ENCODE assay signal across 27 cellular contexts in the genomic region with DNA sequence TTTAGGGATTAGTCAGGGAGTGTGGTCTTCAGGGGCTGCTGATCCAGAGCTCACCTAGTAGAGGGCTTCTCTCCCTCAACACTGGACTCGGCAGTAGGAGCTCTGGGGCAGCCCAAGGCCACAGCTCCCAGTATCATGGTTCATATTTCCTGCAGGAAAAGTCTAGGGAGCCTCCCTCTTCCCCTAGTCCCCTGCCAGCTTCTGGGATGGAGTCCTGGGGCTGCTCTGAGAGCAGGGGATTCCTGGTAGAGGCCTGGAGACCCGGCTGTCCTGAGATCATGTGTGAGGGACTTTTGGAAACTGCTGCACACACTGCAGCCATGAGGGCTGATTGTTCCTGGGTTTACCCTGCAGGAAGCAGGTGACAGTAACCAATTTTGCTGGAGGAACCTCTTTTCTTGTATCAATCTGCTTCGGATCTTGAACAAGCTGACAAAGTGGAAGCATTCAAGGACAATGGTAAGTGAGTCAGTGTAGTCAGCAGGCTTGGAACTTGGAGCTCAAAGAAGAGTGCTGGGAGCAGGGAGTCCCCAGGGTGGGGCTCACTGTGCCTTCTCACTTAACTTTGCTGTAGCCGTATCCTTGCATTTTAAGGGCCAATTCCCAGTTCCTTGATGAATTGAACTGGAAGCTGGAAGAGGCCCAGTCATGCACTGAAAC. TPM values are rescaled to one million over a fixed set of nuclear protein-coding genes. Genes with fewer than 3 reads are reported as not detected.
DNase-seq lines count a peak whose midpoint lies in the region; ATAC-seq and TF ChIP-seq lines count a peak whose summit lies in the region.
"Had no signal": no experiment of that assay in that cellular context is flagged by ENCODE, and none has a peak within 500 bp of the region (broad histone marks: within the 10 kb centered on the region; RNA-seq: fewer than 3 reads in every experiment).

No MANE protein-coding gene starts in this region.

- TF ChIP-seq EP300 in sigmoid colon (IDR thresholded peaks at IDR 0.05), result no peak

- H3K4me1 Mint-ChIP-seq in stimulated activated effector memory CD8-positive, alpha-beta T cell treated with anti-CD3 and anti-CD28 coated beads, Interleukin-12 subunit alpha, Interleukin-12 subunit beta, amount 100 ng/mL, for 72 hours, result no peaks in the 10 kb centered on the region
- H3K4me1 Mint-ChIP-seq: activated CD4-positive, alpha-beta T cell treated with anti-CD3 and anti-CD28 coated beads, Interleukin-2, amount 10 ng/mL, durations not matched to agents 24 days and 14 days had no signal

- H3K9me3 ChIP-seq in adrenal gland (replicated peaks in 1 of 3), result no peaks in the 10 kb centered on the region
- H3K9me3 ChIP-seq in right cardiac atrium (ENCODE audit: control insufficient read depth, low read length), result no peaks in the 10 kb centered on the region
- H3K9me3 ChIP-seq in sigmoid colon, result no peaks in the 10 kb centered on the region
- H3K9me3 ChIP-seq in esophagus squamous epithelium, result no peaks in the 10 kb centered on the region
- H3K9me3 ChIP-seq: breast epithelium, gastroesophageal sphincter had no signal

- H3K4me1 ChIP-seq in adrenal gland (replicated peaks in 1 of 2) (peaks cover 14 to 28% of the 10 kb centered on the region in 2 donors), right cardiac atrium (ENCODE audit: control insufficient read depth, insufficient read depth, low read length) (peaks cover 5% of the 10 kb centered on the region), sigmoid colon (peaks cover 0 to 18% (median 17%) of the 10 kb centered on the region in 4 donors), esophagus squamous epithelium (peaks cover 0 to 27% (median 16%) of the 10 kb centered on the region in 3 donors)

- no peak for TF ChIP-seq CTCF in adrenal gland (IDR thresholded peaks at IDR 0.05)
- no peak for TF ChIP-seq CTCF in sigmoid colon (IDR thresholded peaks at IDR 0.05)
- no peak for TF ChIP-seq CTCF in esophagus squamous epithelium (IDR thresholded peaks at IDR 0.05)

- no peak overlapping the region for H3K4me3 Mint-ChIP-seq in stimulated activated effector memory CD8-positive, alpha-beta T cell treated with anti-CD3 and anti-CD28 coated beads, Interleukin-12 subunit alpha, Interleukin-12 subunit beta, amount 100 ng/mL, for 72 hours
- H3K4me3 Mint-ChIP-seq: activated CD4-positive, alpha-beta T cell treated with anti-CD3 and anti-CD28 coated beads, Interleukin-2, amount 10 ng/mL, durations not matched to agents 24 days and 14 days; activated T-cell treated with anti-CD3 and anti-CD28 coated beads, Interleukin-2, amount 50 U/mL, for 4 hours; CD4-positive, alpha-beta T cell; effector memory CD8-positive, alpha-beta T cell; natural killer cell treated with Interleukin-12 subunit alpha and Interleukin-12 subunit beta and Interleukin-15 and Interleukin-18, amount 100 ng/mL, for 72 hours; stimulated activated memory B cell treated with anti-CD40 and anti-IgM and Interleukin-4, amounts not matched to agents 10 μg/mL and 1 μg/mL and 100 μg/mL, for 72 hours; T-helper 2 cell treated with Interferon-gamma antibody and Interleukin-4, amounts not matched to agents 5 μg/mL and 100 μg/mL, for 36 hours had no signal

- H3K27me3 ChIP-seq in adrenal gland, result no peaks in the 10 kb centered on the region
- H3K27me3 ChIP-seq in right cardiac atrium (ENCODE audit: control insufficient read depth, insufficient read depth), result no peaks in the 10 kb centered on the region
- no peaks in the 10 kb centered on the region for H3K27me3 ChIP-seq in sigmoid colon
- no peaks in the 10 kb centered on the region for H3K27me3 ChIP-seq in esophagus squamous epithelium
- H3K27me3 ChIP-seq: breast epithelium, gastroesophageal sphincter had no signal

- no peak overlapping the region for H3K4me3 ChIP-seq in adrenal gland
- H3K4me3 ChIP-seq in right cardiac atrium (ENCODE audit: low read length), result no peak overlapping the region
- no peak overlapping the region for H3K4me3 ChIP-seq in sigmoid colon
- no peak overlapping the region for H3K4me3 ChIP-seq in esophagus squamous epithelium
- H3K4me3 ChIP-seq: breast epithelium, gastroesophageal sphincter had no signal

- H3K9me3 Mint-ChIP-seq in stimulated activated effector memory CD8-positive, alpha-beta T cell treated with anti-CD3 and anti-CD28 coated beads, Interleukin-12 subunit alpha, Interleukin-12 subunit beta, amount 100 ng/mL, for 72 hours, result no peaks in the 10 kb centered on the region
- H3K9me3 Mint-ChIP-seq: activated CD4-positive, alpha-beta T cell treated with anti-CD3 and anti-CD28 coated beads, Interleukin-2, amount 10 ng/mL, durations not matched to agents 24 days and 14 days; activated T-cell treated with anti-CD3 and anti-CD28 coated beads, Interleukin-2, amount 50 U/mL, for 4 hours; CD4-positive, alpha-beta T cell; effector memory CD8-positive, alpha-beta T cell; natural killer cell treated with Interleukin-12 subunit alpha and Interleukin-12 subunit beta and Interleukin-15 and Interleukin-18, amount 100 ng/mL, for 72 hours; stimulated activated memory B cell treated with anti-CD40 and anti-IgM and Interleukin-4, amounts not matched to agents 10 μg/mL and 1 μg/mL and 100 μg/mL, for 72 hours; T-helper 2 cell treated with Interferon-gamma antibody and Interleukin-4, amounts not matched to agents 5 μg/mL and 100 μg/mL, for 36 hours had no signal

- H3K36me3 ChIP-seq in adrenal gland (replicated peaks in 1 of 2) (peaks cover 0 to 94% of the 10 kb centered on the region in 2 donors), sigmoid colon (peaks cover 31 to 100% (median 70%) of the 10 kb centered on the region in 4 donors), esophagus squamous epithelium (peaks cover 34 to 100% (median 76%) of the 10 kb centered on the region in 3 donors)

- DNase-seq in GM03348 (ENCODE audit: low spot score) (peak; percentile 47), adrenal gland (peak in 4 of 7 donors; percentile 46 to 64 (median 58)), right cardiac atrium (peak in 1 of 3 donors; percentile 42), sigmoid colon (no peak), COR-L47 (lab: John Stamatoyannopoulos, UW) (no peak), esophagus squamous epithelium (lab: John Stamatoyannopoulos, UW) (no peak)
- no peak for DNase-seq in stimulated activated effector memory CD8-positive, alpha-beta T cell treated with anti-CD3 and anti-CD28 coated beads, Interleukin-12 subunit alpha, Interleukin-12 subunit beta, amount 100 ng/mL, for 72 hours (ENCODE audit: low spot score in 2 of 2)
- DNase-seq: activated CD4-positive, alpha-beta T cell treated with anti-CD3 and anti-CD28 coated beads, Interleukin-2, amount 10 ng/mL, durations not matched to agents 24 days and 14 days; activated naive CD4-positive, alpha-beta T cell treated with Interleukin-2 at 50 U/mL for 16 hours; activated T-cell treated with anti-CD3 and anti-CD28 coated beads, Interleukin-2, amount 50 U/mL, for 4 hours; amygdala; CD4-positive, alpha-beta T cell; effector memory CD8-positive, alpha-beta T cell; GOT3; Kasumi-1; MV-4-11 had no signal

- WGBS in adrenal gland, 4 donors, result 32 to 37% (median 36%) methylated on average over 2 to 4 of the region's 4 CpGs
- 49% methylated on average over 4 of the region's 4 CpGs for WGBS in right cardiac atrium
- WGBS in sigmoid colon, 2 donors, result 85 to 86% methylated on average over 4 of the region's 4 CpGs
- WGBS in esophagus squamous epithelium, 2 donors, result 78 to 90% methylated on average over 2 to 3 of the region's 4 CpGs

- H3K27ac ChIP-seq in adrenal gland (peak overlapping the region in 3 of 5 donors; percentile 60 to 68 (median 66)), right cardiac atrium (ENCODE audit: low read length) (no peak overlapping the region), sigmoid colon (peak overlapping the region in 1 of 4 donors; percentile 13), esophagus squamous epithelium (peak overlapping the region in 1 of 4 donors; percentile 14)
- H3K27ac ChIP-seq: breast epithelium, HL-60, VCaP had no signal

- peak; percentile 42 to 78 for ATAC-seq in right cardiac atrium
- no peak for ATAC-seq in stimulated activated effector memory CD8-positive, alpha-beta T cell treated with anti-CD3 and anti-CD28 coated beads, Interleukin-12 subunit alpha, Interleukin-12 subunit beta, amount 100 ng/mL, for 72 hours
- ATAC-seq: activated T-cell treated with anti-CD3 and anti-CD28 coated beads, Interleukin-2, amount 50 U/mL, for 4 hours; effector memory CD8-positive, alpha-beta T cell; gastroesophageal sphincter; natural killer cell treated with Interleukin-12 subunit alpha and Interleukin-12 subunit beta and Interleukin-15 and Interleukin-18, amount 100 ng/mL, for 72 hours; stimulated activated memory B cell treated with anti-CD40 and anti-IgM and Interleukin-4, amounts not matched to agents 10 μg/mL and 1 μg/mL and 100 μg/mL, for 72 hours had no signal

- TF ChIP-seq POLR2A in adrenal gland (IDR thresholded peaks at IDR 0.05) (no peak), sigmoid colon (IDR thresholded peaks at IDR 0.05) (no peak), esophagus squamous epithelium (IDR thresholded peaks at IDR 0.05) (no peak)

- intact Hi-C loops in adrenal gland (cut with DNase I) (loop anchor here in 1 of 2 donors (5.0 kb wide), 1 partner anchor 57 kb away; no protein-coding TSS in a partner anchor), right cardiac atrium (cut with DNase I) (loop anchor here (5.0 to 10.0 kb wide), 2 partner anchors 54 to 57 kb away; no protein-coding TSS in a partner anchor), sigmoid colon (cut with DNase I) (no loop called here), esophagus squamous epithelium (cut with DNase I) (loop anchor here (5.0 kb wide), 1 partner anchor 57 kb away; no protein-coding TSS in a partner anchor)

- H3K36me3 Mint-ChIP-seq in stimulated activated effector memory CD8-positive, alpha-beta T cell treated with anti-CD3 and anti-CD28 coated beads, Interleukin-12 subunit alpha, Interleukin-12 subunit beta, amount 100 ng/mL, for 72 hours, result peaks cover 100% of the 10 kb centered on the region

- peak overlapping the region; percentile 20 for H3K27ac Mint-ChIP-seq in stimulated activated effector memory CD8-positive, alpha-beta T cell treated with anti-CD3 and anti-CD28 coated beads, Interleukin-12 subunit alpha, Interleukin-12 subunit beta, amount 100 ng/mL, for 72 hours
- H3K27ac Mint-ChIP-seq: activated CD4-positive, alpha-beta T cell treated with anti-CD3 and anti-CD28 coated beads, Interleukin-2, amount 10 ng/mL, durations not matched to agents 24 days and 14 days; CD4-positive, alpha-beta T cell; natural killer cell treated with Interleukin-12 subunit alpha and Interleukin-12 subunit beta and Interleukin-15 and Interleukin-18, amount 100 ng/mL, for 72 hours; stimulated activated memory B cell treated with anti-CD40 and anti-IgM and Interleukin-4, amounts not matched to agents 10 μg/mL and 1 μg/mL and 100 μg/mL, for 72 hours; T-helper 2 cell treated with Interferon-gamma antibody and Interleukin-4, amounts not matched to agents 5 μg/mL and 100 μg/mL, for 36 hours had no signal

RNA-seq across cellular contexts. Expression of gene STRIP1, which starts 16.3 kb away (rescaled TPM):
- 10 to 100 TPM; 25.0 to 45.7 (median 33.7) TPM for total RNA-seq in adrenal gland
- polyA plus RNA-seq in adrenal gland, result 10 to 100 TPM; 22.3 to 22.5 (median 22.3) TPM
- 10 to 100 TPM; 17.9 to 20.5 (median 18.8) TPM for total RNA-seq in right cardiac atrium
- polyA plus RNA-seq in right cardiac atrium, result 10.8 TPM
- 10 to 100 TPM; 32.8 to 47.8 (median 36.1) TPM for total RNA-seq in sigmoid colon
- polyA plus RNA-seq in sigmoid colon, result 10 to 100 TPM in 1 of 3 donors, 1 to 10 TPM in 2; 7.9 to 24.8 (median 9.6) TPM
- total RNA-seq in esophagus squamous epithelium, result 10 to 100 TPM; 25.9 to 44.4 (median 34.8) TPM

RNA-seq across cellular contexts. Expression of gene ALX3, which starts 19.7 kb away (rescaled TPM):
- total RNA-seq in adrenal gland (not detected), right cardiac atrium (not detected), sigmoid colon (not detected), esophagus squamous epithelium (under 1 TPM in 1 of 4 donors, not detected in 3; 0.57 TPM)
- polyA plus RNA-seq in adrenal gland (under 1 TPM in 1 of 3 donors, not detected in 2; 0.07 TPM), right cardiac atrium (0.07 TPM), sigmoid colon (under 1 TPM in 1 of 3 donors, not detected in 2; 0.13 TPM)
- total RNA-seq: activated CD4-positive, alpha-beta T cell treated with anti-CD3 and anti-CD28 coated beads, Interleukin-2, amount 10 ng/mL, durations not matched to agents 24 days and 14 days; activated T-cell treated with anti-CD3 and anti-CD28 coated beads, Interleukin-2, amount 50 U/mL, for 4 hours; CD4-positive, alpha-beta T cell; gastroesophageal sphincter; liver; mononuclear cell; natural killer cell treated with Interleukin-12 subunit alpha and Interleukin-12 subunit beta and Interleukin-15 and Interleukin-18, amount 100 ng/mL, for 72 hours; NCI-H460; osteocyte had no signal
- polyA plus RNA-seq: liver had no signal

Comparison
In these comparisons a context has a peak if more than half of its experiments do, and no peak if none do; other contexts are left out.
1. DNase-seq: peak in GM03348 (single experiment) and adrenal gland (4 of 7); none in stimulated activated effector memory CD8-positive, alpha-beta T cell treated with anti-CD3 and anti-CD28 coated beads, Interleukin-12 subunit alpha, Interleukin-12 subunit beta, amount 100 ng/mL, for 72 hours (0 of 2), sigmoid colon (single experiment), COR-L47 (single experiment) and esophagus squamous epithelium (single experiment).